In the genomic region with DNA sequence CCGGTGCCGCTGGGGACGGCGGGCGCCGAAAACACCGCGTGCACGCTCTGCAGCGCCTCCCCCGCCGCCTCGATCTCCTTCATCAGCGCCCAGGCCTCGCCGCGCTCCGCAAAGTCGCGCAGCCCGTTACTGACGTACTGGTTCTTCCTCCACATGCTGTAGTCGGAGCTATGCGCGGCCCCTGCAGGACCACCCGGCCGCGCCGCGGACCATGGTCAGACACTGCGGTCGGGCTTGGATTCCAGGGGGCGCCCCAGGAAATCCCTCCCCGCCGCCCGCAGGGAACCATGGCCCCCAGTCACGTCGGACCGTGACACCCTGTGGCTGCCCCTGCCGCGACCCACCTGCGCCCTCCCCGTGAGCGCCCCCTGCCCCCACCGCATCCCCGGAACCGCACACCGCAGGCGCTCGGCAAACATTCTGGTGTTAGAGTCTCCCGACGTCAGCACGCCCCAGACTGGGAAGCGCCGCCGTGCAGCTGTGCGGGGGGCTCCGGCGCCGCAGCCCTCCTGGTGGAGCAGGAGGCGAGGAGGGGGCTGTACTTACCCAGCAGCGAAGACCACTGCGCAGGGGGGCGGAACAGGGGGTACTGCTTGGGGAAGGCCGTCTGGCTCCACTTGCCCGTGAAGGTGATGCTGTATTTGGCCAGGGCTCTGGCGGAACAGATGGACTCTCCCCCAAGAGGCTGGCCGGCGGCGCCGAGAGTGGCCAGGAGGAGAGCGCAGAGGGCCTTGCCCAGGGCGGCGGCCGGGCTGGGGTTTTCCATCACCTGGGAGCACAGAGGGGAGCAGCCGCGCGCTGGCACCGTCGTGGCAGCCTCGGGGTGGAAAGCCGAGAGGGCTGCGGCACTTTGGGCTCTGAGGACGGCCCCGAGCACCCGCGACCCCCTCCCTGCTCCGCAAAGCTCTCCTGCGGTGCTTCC, we compare ENCODE assay signal across 9 cellular contexts. TPM values are rescaled to one million over a fixed set of nuclear protein-coding genes. Genes with fewer than 3 reads are reported as not detected.
A peak's percentile ranks its signal among the peaks of the same experiment; 100 is the strongest.
DNase-seq lines count a peak whose midpoint lies in the region; ATAC-seq, FAIRE-seq and TF ChIP-seq lines count a peak whose summit lies in the region.
"Had no signal": no experiment of that assay in that cellular context is flagged by ENCODE, and none has a peak within 500 bp of the region (broad histone marks: within the 10 kb centered on the region; RNA-seq: fewer than 3 reads in every experiment).

No MANE protein-coding gene starts in this region.

- H4K20me1 ChIP-seq in GM12878 (ENCODE audit: control insufficient read depth, insufficient read depth) (no peaks in the 10 kb centered on the region), HepG2 (ENCODE audit: insufficient read depth, low read length) (no peaks in the 10 kb centered on the region)

- intact Hi-C loops in GM12878 (cut with micrococcal nuclease; ENCODE audit: unreplicated experiment): no loop called here
- intact Hi-C loops in HepG2 (cut with micrococcal nuclease; ENCODE audit: unreplicated experiment): loop anchor here (2.0 kb wide), 1 partner anchor 77 kb away; the partner anchor contains the start of gene CTBP1

- 24% methylated on average over 71 of the region's 89 CpGs for WGBS in GM12878 (ENCODE audit: insufficient coverage, insufficient replicate concordance, low lambda C conversion rate, missing lambda C conversion rate)
- 81% methylated on average over 56 of the region's 89 CpGs for WGBS in HepG2 (ENCODE audit: low lambda C conversion rate)

- in situ Hi-C loops in GM12878 (cut with MboI): no loop called here
- in situ Hi-C loops in HepG2 (cut with HindIII; ENCODE audit: extremely low pct_ligation_motif_present, low pct_unique_long_range_greater_than_20kb): loop anchor here (5.0 kb wide), 1 partner anchor 36 kb away; no protein-coding TSS in a partner anchor

- BruUV-seq in GM12878 (replicated peaks; lab: Mats Ljungman, UMichigan): no TSS peak
- BruUV-seq in HepG2 (replicated peaks; lab: Mats Ljungman, UMichigan): TSS peak; percentile 46

- H3K4me1 ChIP-seq in GM12878 (ENCODE audit: control insufficient read depth, insufficient read depth, low read length): peaks cover 12% of the 10 kb centered on the region
- H3K4me1 ChIP-seq in HepG2 (ENCODE audit: insufficient read depth, low read length): peaks cover 48% of the 10 kb centered on the region
- peaks cover 11% of the 10 kb centered on the region; the same call in 1 of the 2 replicates for H3K4me1 ChIP-seq in SJCRH30

- POLR2A ChIA-PET in GM12878 (lab: Charles Lee): interaction anchor here (1.4 kb wide), 1 partner anchor 12 kb away, joined by 3 read pairs; no protein-coding TSS in a partner anchor
- POLR2A ChIA-PET in HepG2 (lab: Yijun Ruan, JAX): interaction anchor here (0.8 to 4.6 kb wide), 7 partner anchors 8 to 175 kb away, joined by 3 to 95 read pairs (median 6); partner anchors contain the start of genes CTBP1 and UVSSA

- SMC1A ChIA-PET in GM12878 (lab: Charles Lee; ENCODE audit: uncharacterized antibody, unreplicated experiment): no interaction called here

- H3K9ac ChIP-seq in GM12878 (ENCODE audit: control insufficient read depth, insufficient read depth, low read length) (no peak overlapping the region), HepG2 (ENCODE audit: insufficient read depth, low read depth, low read length) (peak overlapping the region; percentile 67)

- CTCF ChIA-PET in GM12878 (lab: Yijun Ruan, JAX) (no interaction called here), HepG2 (lab: Yijun Ruan, JAX; ENCODE audit: low intra/inter-chr PET ratio, low total read pairs) (no interaction called here)

- peaks cover 0 to 9% of the 10 kb centered on the region in 2 experiments; a peak in 2 of 4 replicates for H3K27me3 ChIP-seq in GM12878 (replicated peaks in 1 of 2; ENCODE audit: control insufficient read depth in 2 of 2, insufficient read depth in 2 of 2, low read length in 1 of 2)
- H3K27me3 ChIP-seq in HepG2 (ENCODE audit: control insufficient read depth in 1 of 2, insufficient read depth in 2 of 2, low read length in 2 of 2): peaks cover 0 to 1% of the 10 kb centered on the region in 2 experiments; a peak in 1 of 5 replicates
- no peaks in the 10 kb centered on the region for H3K27me3 ChIP-seq in SJCRH30

- H3K9me3 ChIP-seq in GM12878 (replicated peaks; ENCODE audit: control insufficient read depth, insufficient read depth, low read length): no peaks in the 10 kb centered on the region; the same call in 2 of the 3 replicates
- no peaks in the 10 kb centered on the region for H3K9me3 ChIP-seq in HepG2 (ENCODE audit: low read length)
- no peaks in the 10 kb centered on the region for H3K9me3 ChIP-seq in SJCRH30 (replicated peaks)
- H3K9me3 ChIP-seq: Caco-2 had no signal

- ATAC-seq in GM12878 (no peak), HepG2 (0 out of 3 replicates have a peak, but pooled peaks have one; percentile 0)

- RAD21 ChIA-PET in GM12878 (lab: Charles Lee; ENCODE audit: unreplicated experiment): no interaction called here

- no peak overlapping the region for H2AFZ ChIP-seq in GM12878 (ENCODE audit: control insufficient read depth, low read depth, low read length)
- H2AFZ ChIP-seq in HepG2 (ENCODE audit: low read length): no peak overlapping the region

- TF ChIP-seq RAD21 in GM12878 (IDR thresholded peaks at IDR 0.05; ENCODE audit: insufficient read depth, low read depth, low read length): no peak
- TF ChIP-seq RAD21 in HepG2 (CRISPR knock-in tag; IDR thresholded peaks at IDR 0.05): no peak

- no peak for TF ChIP-seq CTCF in GM12878 (IDR thresholded peaks at IDR 0.05 in 2 of 3, conservative IDR thresholded peaks at IDR 0.05 in 1 of 3; ENCODE audit: control insufficient read depth in 2 of 3, extremely low read depth in 1 of 3, insufficient read depth in 1 of 3, low read depth in 3 of 3, low read length in 3 of 3)
- 0 out of 2 replicates have a peak, but pooled peaks have one; percentile 4 for TF ChIP-seq CTCF in HepG2 (CRISPR knock-in tag; IDR thresholded peaks at IDR 0.05)

- H3K27ac ChIP-seq in GM12878 (ENCODE audit: control insufficient read depth, insufficient read depth) (no peak overlapping the region), HepG2 (ENCODE audit: extremely low read length, insufficient read depth, low read length) (no peak overlapping the region), SJCRH30 (no peak overlapping the region)

- TF ChIP-seq POLR2A in GM12878 (IDR thresholded peaks at IDR 0.05; ENCODE audit: low read depth, low read length) (no peak), HepG2 (IDR thresholded peaks at IDR 0.05; ENCODE audit: insufficient read depth in 1 of 2, low read depth in 2 of 2, low read length in 2 of 2) (no peak)

- peak; percentile 22 for DNase-seq in NCI-H2227 (lab: John Stamatoyannopoulos, UW; ENCODE audit: unreplicated experiment)
- DNase-seq in NCI-H2227 treated with DMSO at 0.1 percent for 48 hours (lab: John Stamatoyannopoulos, UW): no peak
- DNase-seq in GM12878 (ENCODE audit: low read depth, low spot score): no peak
- no peak for DNase-seq in HepG2 (ENCODE audit: low spot score)
- peak; percentile 37 to 40 for DNase-seq in stimulated activated CD8-positive, alpha-beta memory T cell treated with anti-CD3 and anti-CD28 coated beads, Interleukin-2, amount 100 ng/mL, for 48 hours (ENCODE audit: low read depth in 2 of 2)
- no peak for DNase-seq in SJCRH30
- no peak for DNase-seq in NCI-H1436 treated with DMSO at 0.1 percent for 48 hours (lab: John Stamatoyannopoulos, UW)
- DNase-seq in AML-193 (lab: John Stamatoyannopoulos, UW): no peak

- H3K4me3 ChIP-seq in GM12878: no peak overlapping the region; the same call in 1 of the 2 replicates
- H3K4me3 ChIP-seq in HepG2 (replicated peaks in 1 of 3; ENCODE audit: insufficient read depth in 1 of 3, low read depth in 2 of 3, low read length in 3 of 3): peak overlapping the region; percentile 64 to 83 (median 81)
- no peak overlapping the region for H3K4me3 ChIP-seq in SJCRH30

- H3K36me3 ChIP-seq in GM12878 (ENCODE audit: control insufficient read depth in 2 of 2, insufficient read depth in 2 of 2, low read length in 1 of 2) (no peaks in the 10 kb centered on the region), HepG2 (replicated peaks in 1 of 2; ENCODE audit: control insufficient read depth in 1 of 2, insufficient read depth in 2 of 2, low read length in 2 of 2) (peaks cover 3 to 9% of the 10 kb centered on the region in 2 experiments; a peak in 2 of 5 replicates), SJCRH30 (no peaks in the 10 kb centered on the region)

- FAIRE-seq in GM12878 (lab: Jason Lieb, UNC) (no peak), HepG2 (lab: Jason Lieb, UNC) (no peak)

- TF ChIP-seq EP300 in GM12878 (IDR thresholded peaks at IDR 0.05; ENCODE audit: borderline replicate concordance in 1 of 2, control insufficient read depth in 1 of 2, low read depth in 2 of 2, low read length in 2 of 2) (no peak), HepG2 (IDR thresholded peaks at IDR 0.05; ENCODE audit: low read depth in 2 of 2, low read length in 2 of 2) (no peak), HepG2 (CRISPR knock-in tag; IDR thresholded peaks at IDR 0.05; ENCODE audit: borderline replicate concordance) (no peak)

- H3K4me2 ChIP-seq in GM12878 (ENCODE audit: control insufficient read depth, insufficient read depth) (peak overlapping the region; percentile 46), HepG2 (ENCODE audit: low read depth, low read length) (peak overlapping the region; percentile 79)

- H3K79me2 ChIP-seq in GM12878 (ENCODE audit: control insufficient read depth, insufficient read depth, low read length): no peaks in the 10 kb centered on the region
- no peaks in the 10 kb centered on the region for H3K79me2 ChIP-seq in HepG2 (ENCODE audit: insufficient read depth, low read length)

RNA-seq across cellular contexts. Expression of gene SPON2, which starts 0.8 kb away (rescaled TPM):
- total RNA-seq in GM12878 (2013; cell fraction: nucleolus; rRNA removed): 71.0 and 75.2 TPM in 2 replicates
- total RNA-seq in GM12878 (2014; rRNA removed) (8.7 and 10.4 TPM in 2 replicates), GM12878 (2014; rRNA removed; fragmentation: Illumina TruSeq; extraction: Trizol) (6.9 and 9.1 TPM in 2 replicates), GM12878 (2021) (9.3 and 10.2 TPM in 2 replicates), HepG2 (2016; rRNA removed; fragmentation: Illumina TruSeq; extraction: Trizol) (12.5 and 17.4 TPM in 2 replicates)
- 3.6 TPM for polyA plus RNA-seq in GM12878 (2011; ENCODE audit: low read depth)
- polyA plus RNA-seq in GM12878 (2011; rRNA removed) (6.7 and 7.5 TPM in 2 replicates), GM12878 (2014; fragmentation: Illumina TruSeq; extraction: Trizol) (2.6 and 5.1 TPM in 2 replicates), GM12878 (2014; fragmentation: Nextera tagmentation; extraction: Ambion mirVana) (1 to 10 TPM; 1.1 to 1.6 TPM), GM12878 (2014; rRNA removed) (10.1 and 11.2 TPM in 2 replicates), GM12878 (2016; fragmentation: Nextera tagmentation; extraction: Ambion mirVana) (1 to 10 TPM; 7.1 to 9.6 TPM), HepG2 (2011; rRNA removed) (55.2 and 80.8 TPM in 2 replicates)
- 7.6 and 10.1 TPM in 2 replicates for polyA plus RNA-seq in GM12878 (2011; cell fraction: cytosol; rRNA removed)
- polyA plus RNA-seq in GM12878 (2011; cell fraction: nucleus; rRNA removed): 36.0 and 37.7 TPM in 2 replicates
- 11.7 and 12.2 TPM in 2 replicates for polyA plus RNA-seq in GM12878 (2012)
- polyA minus RNA-seq in GM12878 (2011; rRNA and poly(A)+ RNA removed): 2.0 and 6.5 TPM in 2 replicates
- polyA minus RNA-seq in GM12878 (2011; cell fraction: cytosol; rRNA and poly(A)+ RNA removed): 3.3 and 4.9 TPM in 2 replicates
- 13.2 and 17.9 TPM in 2 replicates for polyA minus RNA-seq in GM12878 (2011; cell fraction: nucleus; rRNA and poly(A)+ RNA removed)
- total RNA-seq in HepG2 (2016; cell fraction: cytosol; rRNA removed; fragmentation: Illumina TruSeq; extraction: Trizol; ENCODE audit: low read depth): 4.7 and 5.3 TPM in 2 replicates
- 13.2 and 25.5 TPM in 2 replicates for total RNA-seq in HepG2 (2016; cell fraction: insoluble cytoplasmic fraction; rRNA removed; fragmentation: Illumina TruSeq; extraction: Trizol)
- total RNA-seq in HepG2 (2016; cell fraction: membrane; rRNA removed; fragmentation: Illumina TruSeq; extraction: Trizol): 9.4 and 9.5 TPM in 2 replicates
- 15.0 and 17.4 TPM in 2 replicates for total RNA-seq in HepG2 (2016; cell fraction: nucleus; rRNA removed; fragmentation: Illumina TruSeq; extraction: Trizol)
- polyA plus RNA-seq in HepG2 (2011; cell fraction: cytosol; rRNA removed): 34.7 and 69.3 TPM in 2 replicates
- polyA plus RNA-seq in HepG2 (2011; cell fraction: nucleus; rRNA removed): 320 and 335 TPM in 2 replicates
- polyA plus RNA-seq in HepG2 (2012): 21.8 and 46.8 TPM in 2 replicates
- polyA plus RNA-seq in HepG2 (2016; cell fraction: cytosol; fragmentation: Illumina TruSeq; extraction: Trizol; ENCODE audit: low read depth): 3.7 and 4.9 TPM in 2 replicates
- polyA plus RNA-seq in HepG2 (2016; cell fraction: insoluble cytoplasmic fraction; fragmentation: Illumina TruSeq; extraction: Trizol; ENCODE audit: low read depth): 12.3 and 15.6 TPM in 2 replicates
- 8.6 and 9.0 TPM in 2 replicates for polyA plus RNA-seq in HepG2 (2016; cell fraction: membrane; fragmentation: Illumina TruSeq; extraction: Trizol; ENCODE audit: low read depth)
- 34.9 and 43.2 TPM in 2 replicates for polyA plus RNA-seq in HepG2 (2016; cell fraction: nucleus; fragmentation: Illumina TruSeq; extraction: Trizol; ENCODE audit: insufficient read depth, low read depth)
- polyA minus RNA-seq in HepG2 (2011; rRNA and poly(A)+ RNA removed; ENCODE audit: low replicate concordance): 0.65 and 46.4 TPM in 2 replicates
- 20.2 and 29.8 TPM in 2 replicates for polyA minus RNA-seq in HepG2 (2011; cell fraction: cytosol; rRNA and poly(A)+ RNA removed)
- polyA minus RNA-seq in HepG2 (2011; cell fraction: nucleus; rRNA and poly(A)+ RNA removed): 33.9 and 38.4 TPM in 2 replicates
- total RNA-seq in SJCRH30 (2014; rRNA removed; shearing (Covaris generic)): 2.5 and 3.2 TPM in 2 replicates

RNA-seq across cellular contexts. Expression of gene RNF212, which starts 58.2 kb away (rescaled TPM):
- total RNA-seq in GM12878 (2013; cell fraction: nucleolus; rRNA removed): not detected in 2 replicates
- total RNA-seq in GM12878 (2014; rRNA removed) (not detected in 2 replicates), GM12878 (2014; rRNA removed; fragmentation: Illumina TruSeq; extraction: Trizol) (not detected in 2 replicates), GM12878 (2021) (not detected in 2 replicates), HepG2 (2016; rRNA removed; fragmentation: Illumina TruSeq; extraction: Trizol) (not detected in 2 replicates)
- polyA plus RNA-seq in GM12878 (2011; ENCODE audit: low read depth): not detected
- polyA plus RNA-seq in GM12878 (2011; rRNA removed) (not detected in 2 replicates), GM12878 (2014; fragmentation: Illumina TruSeq; extraction: Trizol) (not detected in 2 replicates), GM12878 (2014; fragmentation: Nextera tagmentation; extraction: Ambion mirVana) (not detected), GM12878 (2014; rRNA removed) (not detected in 2 replicates), GM12878 (2016; fragmentation: Nextera tagmentation; extraction: Ambion mirVana) (not detected), HepG2 (2011; rRNA removed) (not detected in 2 replicates)
- polyA plus RNA-seq in GM12878 (2011; cell fraction: cytosol; rRNA removed): not detected in 2 replicates
- not detected in 2 replicates for polyA plus RNA-seq in GM12878 (2011; cell fraction: nucleus; rRNA removed)
- not detected in 2 replicates for polyA plus RNA-seq in GM12878 (2012)
- not detected in 2 replicates for polyA minus RNA-seq in GM12878 (2011; rRNA and poly(A)+ RNA removed)
- not detected in 2 replicates for polyA minus RNA-seq in GM12878 (2011; cell fraction: cytosol; rRNA and poly(A)+ RNA removed)
- polyA minus RNA-seq in GM12878 (2011; cell fraction: nucleus; rRNA and poly(A)+ RNA removed): not detected in 2 replicates
- total RNA-seq in HepG2 (2016; cell fraction: cytosol; rRNA removed; fragmentation: Illumina TruSeq; extraction: Trizol; ENCODE audit: low read depth): not detected in 2 replicates
- not detected in 2 replicates for total RNA-seq in HepG2 (2016; cell fraction: insoluble cytoplasmic fraction; rRNA removed; fragmentation: Illumina TruSeq; extraction: Trizol)
- not detected in 2 replicates for total RNA-seq in HepG2 (2016; cell fraction: membrane; rRNA removed; fragmentation: Illumina TruSeq; extraction: Trizol)
- total RNA-seq in HepG2 (2016; cell fraction: nucleus; rRNA removed; fragmentation: Illumina TruSeq; extraction: Trizol): not detected in 2 replicates
- polyA plus RNA-seq in HepG2 (2011; cell fraction: cytosol; rRNA removed): not detected in 2 replicates
- polyA plus RNA-seq in HepG2 (2011; cell fraction: nucleus; rRNA removed): not detected in 2 replicates
- polyA plus RNA-seq in HepG2 (2012): not detected in 2 replicates
- not detected in 2 replicates for polyA plus RNA-seq in HepG2 (2016; cell fraction: cytosol; fragmentation: Illumina TruSeq; extraction: Trizol; ENCODE audit: low read depth)
- not detected in 2 replicates for polyA plus RNA-seq in HepG2 (2016; cell fraction: insoluble cytoplasmic fraction; fragmentation: Illumina TruSeq; extraction: Trizol; ENCODE audit: low read depth)
- not detected in 2 replicates for polyA plus RNA-seq in HepG2 (2016; cell fraction: membrane; fragmentation: Illumina TruSeq; extraction: Trizol; ENCODE audit: low read depth)
- polyA plus RNA-seq in HepG2 (2016; cell fraction: nucleus; fragmentation: Illumina TruSeq; extraction: Trizol; ENCODE audit: insufficient read depth, low read depth): not detected in 2 replicates
- 8.3 TPM in 1 of 2 replicates, not detected in the other for polyA minus RNA-seq in HepG2 (2011; rRNA and poly(A)+ RNA removed; ENCODE audit: low replicate concordance)
- 0.59 TPM in 1 of 2 replicates, not detected in the other for polyA minus RNA-seq in HepG2 (2011; cell fraction: cytosol; rRNA and poly(A)+ RNA removed)
- polyA minus RNA-seq in HepG2 (2011; cell fraction: nucleus; rRNA and poly(A)+ RNA removed): not detected in 2 replicates
- not detected in 2 replicates for total RNA-seq in SJCRH30 (2014; rRNA removed; shearing (Covaris generic))
- total RNA-seq: Caco-2 had no signal

Comparison
In these comparisons a context has a peak if more than half of its experiments do, and no peak if none do; other contexts are left out.
1. DNase-seq: peak in NCI-H2227 (single experiment) and stimulated activated CD8-positive, alpha-beta memory T cell treated with anti-CD3 and anti-CD28 coated beads, Interleukin-2, amount 100 ng/mL, for 48 hours (2 of 2); none in NCI-H2227 treated with DMSO at 0.1 percent for 48 hours (single experiment), GM12878 (single experiment), HepG2 (single experiment), SJCRH30 (0 of 2), NCI-H1436 treated with DMSO at 0.1 percent for 48 hours (single experiment) and AML-193 (0 of 2).
2. H3K4me3 ChIP-seq: peak in HepG2 (3 of 3); none in GM12878 (single experiment) and SJCRH30 (single experiment).